In genomic region chr10:34827087-34827766, GRCh38 we compare ENCODE assay signal across 20 cellular contexts.
"Had no signal": no experiment of that assay in that cellular context is flagged by ENCODE, and none has a peak within 500 bp of the region (broad histone marks: within the 10 kb centered on the region; RNA-seq: fewer than 3 reads in every experiment).

No MANE protein-coding gene starts in this region.

- H3K9me3 ChIP-seq: SJSA1, SK-N-SH had no signal

- H3K27me3 ChIP-seq: SJSA1 had no signal

- H3K4me3 ChIP-seq: SJSA1 had no signal

- H3K4me2 ChIP-seq: SK-N-SH had no signal

- H3K27ac ChIP-seq: SJSA1 had no signal

- DNase-seq: KBM-7, MV-4-11, NCI-H1048, NCI-H1105, NCI-H1436 treated with DMSO at 0.1 percent for 48 hours, NCI-H1694 treated with DMSO at 0.1 percent for 48 hours, NCI-H1930, NCI-H2081, NCI-H2107, NCI-H345, NCI-H446 treated with DMSO at 0.1 percent for 48 hours, NCI-H510A treated with DMSO at 0.1 percent for 48 hours, NCI-H526, NCI-H82, Right ventricle myocardium superior, RPMI8226, SIG-M5, SK-N-SH, SW 1271 had no signal

- H3K4me1 ChIP-seq: SJSA1 had no signal

- H3K36me3 ChIP-seq: SJSA1 had no signal

- H3K9ac ChIP-seq: SK-N-SH had no signal
